In the genomic region with DNA sequence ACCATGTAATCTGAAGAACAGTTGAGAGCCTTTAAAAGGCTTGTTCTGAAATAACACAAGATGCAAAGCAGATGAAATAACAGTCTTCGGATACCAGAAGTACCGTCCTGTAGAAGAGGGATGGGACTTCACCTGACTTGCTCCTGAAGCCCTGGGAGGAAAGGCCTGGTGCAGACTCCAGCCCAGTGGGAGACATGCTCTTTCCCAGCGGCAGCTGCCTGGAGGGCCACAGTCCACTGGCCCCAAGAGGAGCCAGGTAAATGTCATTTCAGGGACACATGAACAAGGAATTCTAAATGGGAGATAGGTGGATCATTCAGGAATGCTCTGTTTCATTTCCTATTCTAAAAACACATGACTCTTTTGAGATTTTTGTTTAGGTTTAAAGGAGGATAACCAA, we compare ENCODE assay signal across 1 cellular context.
TF ChIP-seq lines count a peak whose summit lies in the region.

No MANE protein-coding gene starts in this region.

TF ChIP-seq in HepG2, 621 proteins besides CTCF, POLR2A, EP300 and RAD21:
- TF ChIP-seq, protein P1, sequence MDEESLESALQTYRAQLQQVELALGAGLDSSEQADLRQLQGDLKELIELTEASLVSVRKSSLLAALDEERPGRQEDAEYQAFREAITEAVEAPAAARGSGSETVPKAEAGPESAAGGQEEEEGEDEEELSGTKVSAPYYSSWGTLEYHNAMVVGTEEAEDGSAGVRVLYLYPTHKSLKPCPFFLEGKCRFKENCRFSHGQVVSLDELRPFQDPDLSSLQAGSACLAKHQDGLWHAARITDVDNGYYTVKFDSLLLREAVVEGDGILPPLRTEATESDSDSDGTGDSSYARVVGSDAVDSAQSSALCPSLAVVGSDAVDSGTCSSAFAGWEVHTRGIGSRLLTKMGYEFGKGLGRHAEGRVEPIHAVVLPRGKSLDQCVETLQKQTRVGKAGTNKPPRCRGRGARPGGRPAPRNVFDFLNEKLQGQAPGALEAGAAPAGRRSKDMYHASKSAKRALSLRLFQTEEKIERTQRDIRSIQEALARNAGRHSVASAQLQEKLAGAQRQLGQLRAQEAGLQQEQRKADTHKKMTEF (CRISPR knock-in tag; IDR thresholded peaks at IDR 0.05): peak; percentile 7; the same call in 1 of the 2 replicates
- TF ChIP-seq ZKSCAN5 (CRISPR knock-in tag; IDR thresholded peaks at IDR 0.05) (no peak), KDM4B (CRISPR knock-in tag; IDR thresholded peaks at IDR 0.05) (no peak), KAT7 (CRISPR knock-in tag; IDR thresholded peaks at IDR 0.05; ENCODE audit: borderline replicate concordance) (0 out of 2 replicates have a peak, but pooled peaks have one; percentile 19), MIXL1 (CRISPR knock-in tag; IDR thresholded peaks at IDR 0.05) (0 out of 2 replicates have a peak, but pooled peaks have one; percentile 0)
- TF ChIP-seq, protein P2, sequence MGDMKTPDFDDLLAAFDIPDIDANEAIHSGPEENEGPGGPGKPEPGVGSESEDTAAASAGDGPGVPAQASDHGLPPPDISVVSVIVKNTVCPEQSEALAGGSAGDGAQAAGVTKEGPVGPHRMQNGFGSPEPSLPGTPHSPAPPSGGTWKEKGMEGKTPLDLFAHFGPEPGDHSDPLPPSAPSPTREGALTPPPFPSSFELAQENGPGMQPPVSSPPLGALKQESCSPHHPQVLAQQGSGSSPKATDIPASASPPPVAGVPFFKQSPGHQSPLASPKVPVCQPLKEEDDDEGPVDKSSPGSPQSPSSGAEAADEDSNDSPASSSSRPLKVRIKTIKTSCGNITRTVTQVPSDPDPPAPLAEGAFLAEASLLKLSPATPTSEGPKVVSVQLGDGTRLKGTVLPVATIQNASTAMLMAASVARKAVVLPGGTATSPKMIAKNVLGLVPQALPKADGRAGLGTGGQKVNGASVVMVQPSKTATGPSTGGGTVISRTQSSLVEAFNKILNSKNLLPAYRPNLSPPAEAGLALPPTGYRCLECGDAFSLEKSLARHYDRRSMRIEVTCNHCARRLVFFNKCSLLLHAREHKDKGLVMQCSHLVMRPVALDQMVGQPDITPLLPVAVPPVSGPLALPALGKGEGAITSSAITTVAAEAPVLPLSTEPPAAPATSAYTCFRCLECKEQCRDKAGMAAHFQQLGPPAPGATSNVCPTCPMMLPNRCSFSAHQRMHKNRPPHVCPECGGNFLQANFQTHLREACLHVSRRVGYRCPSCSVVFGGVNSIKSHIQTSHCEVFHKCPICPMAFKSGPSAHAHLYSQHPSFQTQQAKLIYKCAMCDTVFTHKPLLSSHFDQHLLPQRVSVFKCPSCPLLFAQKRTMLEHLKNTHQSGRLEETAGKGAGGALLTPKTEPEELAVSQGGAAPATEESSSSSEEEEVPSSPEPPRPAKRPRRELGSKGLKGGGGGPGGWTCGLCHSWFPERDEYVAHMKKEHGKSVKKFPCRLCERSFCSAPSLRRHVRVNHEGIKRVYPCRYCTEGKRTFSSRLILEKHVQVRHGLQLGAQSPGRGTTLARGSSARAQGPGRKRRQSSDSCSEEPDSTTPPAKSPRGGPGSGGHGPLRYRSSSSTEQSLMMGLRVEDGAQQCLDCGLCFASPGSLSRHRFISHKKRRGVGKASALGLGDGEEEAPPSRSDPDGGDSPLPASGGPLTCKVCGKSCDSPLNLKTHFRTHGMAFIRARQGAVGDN (CRISPR knock-in tag; IDR thresholded peaks at IDR 0.05): peak; percentile 32; the same call in 1 of the 2 replicates
